In the genomic region with DNA sequence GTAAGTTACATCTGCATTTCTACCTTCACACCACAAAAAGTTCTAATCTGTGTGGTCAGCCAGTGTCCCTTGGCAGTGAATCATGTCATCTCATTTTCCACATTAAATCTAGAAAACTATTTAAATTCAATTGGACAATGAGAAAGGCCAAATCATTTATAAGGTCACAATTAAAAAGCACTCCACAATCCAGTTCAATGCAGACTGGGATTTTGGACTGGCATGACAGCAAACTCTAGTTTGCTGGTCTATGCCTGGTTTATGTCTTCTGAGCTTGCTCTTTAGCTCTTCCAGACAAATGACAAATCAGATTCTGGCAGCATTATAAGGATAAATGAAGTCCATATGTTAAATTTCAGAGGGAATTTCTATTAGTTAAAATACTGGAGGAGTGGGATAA, we compare ENCODE assay signal across 23 cellular contexts.
DNase-seq lines count a peak whose midpoint lies in the region; ATAC-seq and TF ChIP-seq lines count a peak whose summit lies in the region.
"Had no signal": no experiment of that assay in that cellular context is flagged by ENCODE, and none has a peak within 500 bp of the region (broad histone marks: within the 10 kb centered on the region; RNA-seq: fewer than 3 reads in every experiment).

No MANE protein-coding gene starts in this region.

- H3K9me3 ChIP-seq in left ventricle myocardium inferior (replicated peaks) (no peaks in the 10 kb centered on the region), adrenal gland (replicated peaks in 1 of 3) (no peaks in the 10 kb centered on the region)
- H3K9me3 ChIP-seq: BLaER1, MG63 had no signal

- H3K4me1 ChIP-seq in left ventricle myocardium inferior (peaks cover 5% of the 10 kb centered on the region), adrenal gland (replicated peaks in 1 of 2) (peaks cover 4 to 14% of the 10 kb centered on the region in 2 donors)
- H3K4me1 ChIP-seq: BLaER1 had no signal

- peaks cover 0 to 1% of the 10 kb centered on the region in 2 donors for H3K9me3 Mint-ChIP-seq in stimulated activated naive B cell treated with anti-CD40 and anti-IgM and Interleukin-4, amounts not matched to agents 10 μg/mL and 1 μg/mL and 100 μg/mL, for 72 hours
- H3K9me3 Mint-ChIP-seq: H9, HFFc6 had no signal

- no peaks in the 10 kb centered on the region for H3K27me3 Mint-ChIP-seq in stimulated activated naive B cell treated with anti-CD40 and anti-IgM and Interleukin-4, amounts not matched to agents 10 μg/mL and 1 μg/mL and 100 μg/mL, for 72 hours
- H3K27me3 Mint-ChIP-seq: CD4-positive, CD25-positive, alpha-beta regulatory T cell had no signal

- H3K27ac ChIP-seq in left ventricle myocardium inferior (replicated peaks) (peak overlapping the region; percentile 52), adrenal gland (peak overlapping the region in 3 of 5 donors; percentile 26 to 73 (median 28))
- H3K27ac ChIP-seq: 22Rv1, BLaER1, RWPE1 had no signal

- no peaks in the 10 kb centered on the region for H3K36me3 Mint-ChIP-seq in stimulated activated naive B cell treated with anti-CD40 and anti-IgM and Interleukin-4, amounts not matched to agents 10 μg/mL and 1 μg/mL and 100 μg/mL, for 72 hours
- H3K36me3 Mint-ChIP-seq: CD4-positive, CD25-positive, alpha-beta regulatory T cell had no signal

- TF ChIP-seq CTCF in left ventricle myocardium inferior (IDR thresholded peaks at IDR 0.05; ENCODE audit: borderline replicate concordance) (no peak), adrenal gland (IDR thresholded peaks at IDR 0.05) (no peak), fibroblast of the aortic adventitia (IDR thresholded peaks at IDR 0.05; ENCODE audit: insufficient read depth, low read length) (no peak)

- no peaks in the 10 kb centered on the region for H3K27me3 ChIP-seq in left ventricle myocardium inferior (ENCODE audit: low read depth)
- H3K27me3 ChIP-seq in adrenal gland: no peaks in the 10 kb centered on the region
- H3K27me3 ChIP-seq: BLaER1, MG63 had no signal

- H3K4me3 ChIP-seq in left ventricle myocardium inferior: no peak overlapping the region
- no peak overlapping the region for H3K4me3 ChIP-seq in adrenal gland
- no peak overlapping the region for H3K4me3 ChIP-seq in fibroblast of the aortic adventitia (ENCODE audit: low read depth, low read length)
- H3K4me3 ChIP-seq: BLaER1, MG63 had no signal

- H3K27ac Mint-ChIP-seq in stimulated activated naive B cell treated with anti-CD40 and anti-IgM and Interleukin-4, amounts not matched to agents 10 μg/mL and 1 μg/mL and 100 μg/mL, for 72 hours: no peak overlapping the region
- H3K27ac Mint-ChIP-seq: CD4-positive, CD25-positive, alpha-beta regulatory T cell; H9; HFFc6 had no signal

- H3K4me1 Mint-ChIP-seq in stimulated activated naive B cell treated with anti-CD40 and anti-IgM and Interleukin-4, amounts not matched to agents 10 μg/mL and 1 μg/mL and 100 μg/mL, for 72 hours: no peaks in the 10 kb centered on the region
- H3K4me1 Mint-ChIP-seq: CD4-positive, CD25-positive, alpha-beta regulatory T cell; H9 had no signal

- ATAC-seq in left cardiac atrium: no peak
- ATAC-seq in stimulated activated naive B cell treated with anti-CD40 and anti-IgM and Interleukin-4, amounts not matched to agents 10 μg/mL and 1 μg/mL and 100 μg/mL, for 72 hours (replicated peaks): no peak
- ATAC-seq in GM19351 (IDR thresholded peaks at IDR 0.05; ENCODE audit: unreplicated experiment): no peak

- DNase-seq in left ventricle myocardium inferior: no peak
- no peak for DNase-seq in left cardiac atrium
- DNase-seq in adrenal gland: no peak
- peak; percentile 83 for DNase-seq in fibroblast of the aortic adventitia (ENCODE audit: low read depth)
- DNase-seq in EL: no peak
- no peak for DNase-seq in stimulated activated naive B cell treated with anti-CD40 and anti-IgM and Interleukin-4, amounts not matched to agents 10 μg/mL and 1 μg/mL and 100 μg/mL, for 72 hours
- DNase-seq in H4 (ENCODE audit: low spot score): no peak
- DNase-seq: CD4-positive, CD25-positive, alpha-beta regulatory T cell; DMS153; DND-41; H9; KG1; NCI-H1105 treated with DMSO at 0.1 percent for 48 hours; NCI-H2029; NCI-H446 treated with DMSO at 0.1 percent for 48 hours; NCI-H526 treated with DMSO at 0.1 percent for 48 hours; SHP77 had no signal

- no peak overlapping the region for H3K4me3 Mint-ChIP-seq in stimulated activated naive B cell treated with anti-CD40 and anti-IgM and Interleukin-4, amounts not matched to agents 10 μg/mL and 1 μg/mL and 100 μg/mL, for 72 hours
- H3K4me3 Mint-ChIP-seq: CD4-positive, CD25-positive, alpha-beta regulatory T cell; H9; HFFc6 had no signal

- H3K36me3 ChIP-seq in left ventricle myocardium inferior: no peaks in the 10 kb centered on the region
- no peaks in the 10 kb centered on the region for H3K36me3 ChIP-seq in adrenal gland (replicated peaks in 1 of 2)
- H3K36me3 ChIP-seq: BLaER1, MG63 had no signal

- intact Hi-C loops in left ventricle myocardium inferior (cut with micrococcal nuclease): no loop called here
- intact Hi-C loops in left cardiac atrium (cut with DNase I): no loop called here
- intact Hi-C loops in adrenal gland (cut with DNase I): no loop called here

- no peak for TF ChIP-seq POLR2A in adrenal gland (IDR thresholded peaks at IDR 0.05)
